ENCODE assay signal across 20 cellular contexts in genomic region chr15:35256141-35256540, GRCh38.
A peak's percentile ranks its signal among the peaks of the same experiment; 100 is the strongest.
DNase-seq lines count a peak whose midpoint lies in the region; ATAC-seq and TF ChIP-seq lines count a peak whose summit lies in the region.
"Had no signal": no experiment of that assay in that cellular context is flagged by ENCODE, and none has a peak within 500 bp of the region (broad histone marks: within the 10 kb centered on the region; RNA-seq: fewer than 3 reads in every experiment).

No MANE protein-coding gene starts in this region.

- intact Hi-C loops in cardiac septum (cut with DNase I), result no loop called here

- CTCF ChIA-PET in WTC11 (lab: Charles Lee), result no interaction called here

- H3K27me3 Mint-ChIP-seq in WTC11 (ENCODE audit: low read depth), result no peaks in the 10 kb centered on the region

- peaks cover 1% of the 10 kb centered on the region for H3K9me3 Mint-ChIP-seq in WTC11
- H3K9me3 Mint-ChIP-seq: GM23338 had no signal

- no peak overlapping the region for H3K4me3 Mint-ChIP-seq in WTC11
- H3K4me3 Mint-ChIP-seq: CD4-positive, alpha-beta memory T cell; GM23338 had no signal

- no peak for ATAC-seq in WTC11
- ATAC-seq: GM23338, Panc1, SK-N-SH treated with all-trans-retinoic acid at 6 μM for 48 hours had no signal

- H3K36me3 Mint-ChIP-seq in WTC11, result 0 out of 2 replicates have a peak, but pooled peaks cover 1% of the 10 kb centered on the region
- H3K36me3 Mint-ChIP-seq: CD4-positive, alpha-beta memory T cell had no signal

- POLR2A ChIA-PET in WTC11 (lab: Charles Lee), result no interaction called here

- peaks cover 77% of the 10 kb centered on the region for H3K4me1 Mint-ChIP-seq in WTC11
- H3K4me1 Mint-ChIP-seq: CD4-positive, alpha-beta memory T cell had no signal

- DNase-seq in LHCN-M2 (ENCODE audit: low read depth) (peak; percentile 2), WTC11 (ENCODE audit: low spot score) (no peak), fibroblast of peridontal ligament (ENCODE audit: extremely low read depth) (peak; percentile 4), superior temporal gyrus (ENCODE audit: extremely low spot score) (peak; percentile 3), cardiac septum (ENCODE audit: low spot score) (no peak), DMS53 (lab: John Stamatoyannopoulos, UW) (no peak), NCI-H2107 treated with DMSO at 0.1 percent for 48 hours (lab: John Stamatoyannopoulos, UW; ENCODE audit: unreplicated experiment) (no peak)
- DNase-seq: Caco-2; CD4-positive, alpha-beta memory T cell; DMS 273 treated with DMSO at 0.1 percent for 48 hours; DND-41; NCI-H1092 treated with DMSO at 0.1 percent for 48 hours; NCI-H1436 treated with DMSO at 0.1 percent for 48 hours; NCI-H1930; NCI-H226; NCI-H774; NK-92 treated with Interleukin-12 subunit alpha and Interleukin-12 subunit beta, amount 100 ng/mL, for 24 hours had no signal

- no peak for TF ChIP-seq CTCF in WTC11 (IDR thresholded peaks at IDR 0.05)

- peak overlapping the region; percentile 78 for H3K27ac Mint-ChIP-seq in WTC11
- H3K27ac Mint-ChIP-seq: CD4-positive, alpha-beta memory T cell had no signal

TF ChIP-seq in WTC11, 78 proteins besides CTCF, POLR2A, EP300 and RAD21:
- no peak for TF ChIP-seq MAX (CRISPR knock-in tag; IDR thresholded peaks at IDR 0.05)
- no peak for TF ChIP-seq ZNF671 (CRISPR knock-in tag; IDR thresholded peaks at IDR 0.05)
- no peak for TF ChIP-seq CDX4 (CRISPR knock-in tag; IDR thresholded peaks at IDR 0.05; ENCODE audit: borderline replicate concordance)

Comparison
In these comparisons a context has a peak if more than half of its experiments do, and no peak if none do; other contexts are left out.
1. DNase-seq: peak in LHCN-M2 (single experiment), fibroblast of peridontal ligament (single experiment) and superior temporal gyrus (single experiment); none in WTC11 (single experiment), cardiac septum (single experiment), DMS53 (single experiment) and NCI-H2107 treated with DMSO at 0.1 percent for 48 hours (single experiment).